23 cellular contexts compared by ENCODE assay signal in genomic region chr1:157310401-157310800, GRCh38.
"Had no signal": no experiment of that assay in that cellular context is flagged by ENCODE, and none has a peak within 500 bp of the region (broad histone marks: within the 10 kb centered on the region; RNA-seq: fewer than 3 reads in every experiment).

No MANE protein-coding gene starts in this region.

- H3K4me1 Mint-ChIP-seq: activated naive CD4-positive, alpha-beta T cell treated with anti-CD3 and anti-CD28 coated beads, Interleukin-2, amount 50 U/mL, for 24 hours; stimulated activated naive CD8-positive, alpha-beta T cell treated with anti-CD3 and anti-CD28 coated beads, Interleukin-15, amount 100 ng/mL, for 72 hours had no signal

- H3K36me3 ChIP-seq: adrenal gland, upper lobe of left lung had no signal

- DNase-seq: activated CD4-positive, alpha-beta T cell treated with anti-CD3 and anti-CD28 coated beads for 48 hours; activated CD4-positive, CD25-positive, alpha-beta regulatory T cell; activated CD8-positive, alpha-beta T cell treated with anti-CD3 and anti-CD28 coated beads for 36 hours; activated gamma-delta T cell; activated T-cell treated with anti-CD3 and anti-CD28 coated beads, Interleukin-2, amount 50 U/mL, for 72 hours; adrenal gland; effector memory CD8-positive, alpha-beta T cell; foreskin keratinocyte; glutamatergic neuron; hippocampal formation; occipital lobe; right cardiac atrium; stimulated activated CD4-positive, alpha-beta T cell treated with anti-CD3 and anti-CD28 coated beads, Interleukin-4, amount 100 ng/mL, for 1 hour; stimulated activated naive CD8-positive, alpha-beta T cell treated with anti-CD3 and anti-CD28 coated beads, Interleukin-15, amount 100 ng/mL, for 72 hours; T-helper 1 cell; T-helper 9 cell had no signal

- H3K27me3 Mint-ChIP-seq: progenitor cell of endocrine pancreas had no signal

- H3K27me3 ChIP-seq: adrenal gland, foreskin keratinocyte, testis, upper lobe of left lung had no signal

- H3K27ac ChIP-seq: adrenal gland, foreskin keratinocyte, testis, upper lobe of left lung had no signal

- H3K9me3 Mint-ChIP-seq: activated CD8-positive, alpha-beta T cell treated with anti-CD3 and anti-CD28 coated beads for 36 hours; activated naive CD4-positive, alpha-beta T cell treated with anti-CD3 and anti-CD28 coated beads, Interleukin-2, amount 50 U/mL, for 24 hours; activated T-cell treated with anti-CD3 and anti-CD28 coated beads, Interleukin-2, amount 50 U/mL, for 72 hours; effector memory CD8-positive, alpha-beta T cell; nephron had no signal

- H3K27ac Mint-ChIP-seq: activated CD8-positive, alpha-beta T cell treated with anti-CD3 and anti-CD28 coated beads for 36 hours; activated naive CD4-positive, alpha-beta T cell treated with anti-CD3 and anti-CD28 coated beads, Interleukin-2, amount 50 U/mL, for 24 hours; activated T-cell treated with anti-CD3 and anti-CD28 coated beads, Interleukin-2, amount 50 U/mL, for 72 hours; effector memory CD8-positive, alpha-beta T cell; mesothelial cell of epicardium had no signal

- H3K4me3 ChIP-seq: adrenal gland, lung, testis, upper lobe of left lung had no signal

- H3K4me3 Mint-ChIP-seq: activated CD8-positive, alpha-beta T cell treated with anti-CD3 and anti-CD28 coated beads for 36 hours; activated naive CD4-positive, alpha-beta T cell treated with anti-CD3 and anti-CD28 coated beads, Interleukin-2, amount 50 U/mL, for 24 hours; activated T-cell treated with anti-CD3 and anti-CD28 coated beads, Interleukin-2, amount 50 U/mL, for 72 hours; effector memory CD8-positive, alpha-beta T cell; mesothelial cell of epicardium; nephron; stimulated activated naive CD8-positive, alpha-beta T cell treated with anti-CD3 and anti-CD28 coated beads, Interleukin-15, amount 100 ng/mL, for 72 hours had no signal

- ATAC-seq: activated CD8-positive, alpha-beta T cell treated with anti-CD3 and anti-CD28 coated beads for 36 hours; activated T-cell treated with anti-CD3 and anti-CD28 coated beads, Interleukin-2, amount 50 U/mL, for 72 hours; effector memory CD8-positive, alpha-beta T cell; stimulated activated naive CD8-positive, alpha-beta T cell treated with anti-CD3 and anti-CD28 coated beads, Interleukin-15, amount 100 ng/mL, for 72 hours had no signal

- H3K9me3 ChIP-seq: adrenal gland, testis, upper lobe of left lung had no signal

- H3K4me1 ChIP-seq: adrenal gland, foreskin keratinocyte, testis had no signal

- H3K36me3 Mint-ChIP-seq: activated naive CD4-positive, alpha-beta T cell treated with anti-CD3 and anti-CD28 coated beads, Interleukin-2, amount 50 U/mL, for 24 hours; mesothelial cell of epicardium had no signal
